In genomic region chr10:70193391-70193844, GRCh38 we compare ENCODE assay signal across 16 cellular contexts. TPM values are rescaled to one million over a fixed set of nuclear protein-coding genes. Genes with fewer than 3 reads are reported as not detected.
DNase-seq lines count a peak whose midpoint lies in the region; ATAC-seq and TF ChIP-seq lines count a peak whose summit lies in the region.
"Had no signal": no experiment of that assay in that cellular context is flagged by ENCODE, and none has a peak within 500 bp of the region (broad histone marks: within the 10 kb centered on the region; RNA-seq: fewer than 3 reads in every experiment).

No MANE protein-coding gene starts in this region.

- H3K9ac ChIP-seq in neuronal stem cell (ENCODE audit: low read depth, low read length, poor library complexity) = no peak overlapping the region

- no peak overlapping the region for H3K23ac ChIP-seq in neuronal stem cell (ENCODE audit: low read depth, low read length, poor library complexity)

- H4K91ac ChIP-seq in neuronal stem cell (ENCODE audit: low read depth, low read length, poor library complexity) = no peak overlapping the region

- peak overlapping the region in 4 of 7 donors; percentile 2 to 60 (median 22) for H3K27ac Mint-ChIP-seq in CD14-positive monocyte
- H3K27ac Mint-ChIP-seq: activated CD4-positive, alpha-beta memory T cell treated with anti-CD3 and anti-CD28 coated beads, Interleukin-2, amount 10 ng/mL, durations not matched to agents 7 days and 5 days; natural killer cell treated with Interleukin-12 subunit alpha and Interleukin-12 subunit beta and Interleukin-15 and Interleukin-18, amount 100 ng/mL, for 72 hours had no signal

- H3K4me1 Mint-ChIP-seq in CD14-positive monocyte = peaks cover 57% of the 10 kb centered on the region

- no peak overlapping the region for H2BK12ac ChIP-seq in neuronal stem cell (ENCODE audit: low read length)

- H2AK5ac ChIP-seq in neuronal stem cell (ENCODE audit: low read depth, low read length) = no peak overlapping the region

- peaks cover 0 to 2% of the 10 kb centered on the region in 2 donors for H3K9me3 ChIP-seq in neuronal stem cell (replicated peaks in 1 of 2; ENCODE audit: control insufficient read depth in 2 of 2, insufficient read depth in 1 of 2, low read depth in 1 of 2, low read length in 2 of 2)

- POLR2A ChIA-PET in RWPE1 (lab: Yijun Ruan, JAX; ENCODE audit: low non-redundant PET) = no interaction called here

- H3K36me3 Mint-ChIP-seq in CD14-positive monocyte = peaks cover 3 to 10% of the 10 kb centered on the region in 2 donors

- H3K4me3 Mint-ChIP-seq in CD14-positive monocyte = no peak overlapping the region
- H3K4me3 Mint-ChIP-seq: activated CD4-positive, alpha-beta memory T cell treated with anti-CD3 and anti-CD28 coated beads, Interleukin-2, amount 10 ng/mL, durations not matched to agents 7 days and 5 days; natural killer cell treated with Interleukin-12 subunit alpha and Interleukin-12 subunit beta and Interleukin-15 and Interleukin-18, amount 100 ng/mL, for 72 hours had no signal

- WGBS in neuronal stem cell (ENCODE audit: extremely low coverage in 2 of 2, insufficient read length in 2 of 2, insufficient replicate concordance in 1 of 2), 2 donors = no CpG with 5 or more reads among the region's 7 CpGs

- no peak overlapping the region for H2BK5ac ChIP-seq in neuronal stem cell (ENCODE audit: low read length)

- no peak overlapping the region for H3K18ac ChIP-seq in neuronal stem cell (ENCODE audit: low read length)

- ATAC-seq in Right ventricle myocardium superior (ENCODE audit: poor library complexity) = peak; percentile 76
- no peak for ATAC-seq in HG02571 (IDR thresholded peaks at IDR 0.05; ENCODE audit: unreplicated experiment)
- ATAC-seq: natural killer cell treated with Interleukin-12 subunit alpha and Interleukin-12 subunit beta and Interleukin-15 and Interleukin-18, amount 100 ng/mL, for 72 hours had no signal

- H2BK15ac ChIP-seq in neuronal stem cell (ENCODE audit: low read length) = no peak overlapping the region

- peaks cover 2 to 7% of the 10 kb centered on the region in 2 donors for H3K36me3 ChIP-seq in neuronal stem cell (replicated peaks in 1 of 2; ENCODE audit: control insufficient read depth in 2 of 2, insufficient read depth in 2 of 2, low read length in 2 of 2)

- H3K14ac ChIP-seq in neuronal stem cell (ENCODE audit: low read length) = no peak overlapping the region

- no peak overlapping the region for H4K8ac ChIP-seq in neuronal stem cell (ENCODE audit: low read depth, low read length)

- H3K27ac ChIP-seq in RWPE1 = peak overlapping the region; percentile 87
- no peak overlapping the region for H3K27ac ChIP-seq in neuronal stem cell (replicated peaks; ENCODE audit: low read length)
- H3K27ac ChIP-seq in substantia nigra (ENCODE audit: low read depth, low read length, poor library complexity, severe bottlenecking) = no peak overlapping the region

- DNase-seq in CD14-positive monocyte (ENCODE audit: low spot score) = no peak
- DNase-seq in RWPE1 (ENCODE audit: low spot score) = no peak
- DNase-seq in Right ventricle myocardium superior = no peak
- DNase-seq in renal cortical epithelial cell (ENCODE audit: low read depth) = peak; percentile 78
- DNase-seq in hepatic stellate cell (ENCODE audit: low spot score) = no peak
- DNase-seq in neuronal stem cell (ENCODE audit: low spot score) = no peak
- no peak for DNase-seq in substantia nigra (lab: John Stamatoyannopoulos, UW)
- DNase-seq: activated CD4-positive, alpha-beta memory T cell treated with anti-CD3 and anti-CD28 coated beads, Interleukin-2, amount 10 ng/mL, durations not matched to agents 7 days and 5 days; DMS 273 treated with DMSO at 0.1 percent for 48 hours; effector CD4-positive, alpha-beta T cell; NCI-H2081 treated with DMSO at 0.1 percent for 48 hours; NCI-H69; SHP77 treated with DMSO at 0.1 percent for 48 hours; small intestine had no signal

- H3K4me1 ChIP-seq in neuronal stem cell (ENCODE audit: control insufficient read depth in 2 of 2, insufficient read depth in 1 of 2, low read depth in 1 of 2, low read length in 2 of 2) = peaks cover 0 to 2% of the 10 kb centered on the region in 2 donors

- no peak overlapping the region for H2BK120ac ChIP-seq in neuronal stem cell (ENCODE audit: low read depth, low read length)

- CTCF ChIA-PET in RWPE1 (lab: Yijun Ruan, JAX) = interaction anchor here (0.6 kb wide), 1 partner anchor 188 kb away, joined by 3 read pairs; no protein-coding TSS in a partner anchor

- no peaks in the 10 kb centered on the region for H3K79me1 ChIP-seq in neuronal stem cell (ENCODE audit: low read depth, low read length)

- peaks cover 0 to 6% (median 0%) of the 10 kb centered on the region in 3 donors for H3K27me3 Mint-ChIP-seq in CD14-positive monocyte (ENCODE audit: low read depth in 3 of 3)
- H3K27me3 Mint-ChIP-seq: activated CD4-positive, alpha-beta memory T cell treated with anti-CD3 and anti-CD28 coated beads, Interleukin-2, amount 10 ng/mL, durations not matched to agents 7 days and 5 days had no signal

- no peak for TF ChIP-seq CTCF in CD14-positive monocyte (IDR thresholded peaks at IDR 0.05)
- no peak for TF ChIP-seq CTCF in RWPE1 (conservative IDR thresholded peaks at IDR 0.05; ENCODE audit: low read depth)

- intact Hi-C loops in CD14-positive monocyte (cut with micrococcal nuclease) (no loop called here), Right ventricle myocardium superior (cut with DNase I) (no loop called here)

- H3K9me3 Mint-ChIP-seq in CD14-positive monocyte = peaks cover 0 to 3% (median 0%) of the 10 kb centered on the region in 7 donors
- H3K9me3 Mint-ChIP-seq: activated CD4-positive, alpha-beta memory T cell treated with anti-CD3 and anti-CD28 coated beads, Interleukin-2, amount 10 ng/mL, durations not matched to agents 7 days and 5 days; natural killer cell treated with Interleukin-12 subunit alpha and Interleukin-12 subunit beta and Interleukin-15 and Interleukin-18, amount 100 ng/mL, for 72 hours had no signal

- no peak overlapping the region for H3K4me3 ChIP-seq in neuronal stem cell (ENCODE audit: low read length in 2 of 2)

- H2AFZ ChIP-seq in neuronal stem cell (ENCODE audit: low read length) = no peak overlapping the region

- H3K4ac ChIP-seq in neuronal stem cell (ENCODE audit: low read length) = no peak overlapping the region

- no peak overlapping the region for H3K4me2 ChIP-seq in neuronal stem cell (ENCODE audit: insufficient read depth, low read length, poor library complexity, severe bottlenecking)

- H3K27me3 ChIP-seq in neuronal stem cell (ENCODE audit: control insufficient read depth in 3 of 3, insufficient read depth in 3 of 3, low read depth in 1 of 3, low read length in 3 of 3) = no peaks in the 10 kb centered on the region

RNA-seq across cellular contexts. Expression of gene SAR1A, which starts 23.1 kb away (rescaled TPM):
- polyA plus RNA-seq in CD14-positive monocyte = 10 to 100 TPM; 36.7 to 47.5 TPM
- 72.7 TPM for total RNA-seq in Right ventricle myocardium superior
- total RNA-seq in renal cortical epithelial cell = 158 and 257 TPM in 2 replicates
- 62.1 TPM for polyA plus RNA-seq in neuronal stem cell (2013, experiment 1 of 2)
- polyA plus RNA-seq in neuronal stem cell (2013, experiment 2 of 2) = 66.0 TPM

RNA-seq across cellular contexts. Expression of gene PPA1, which starts 39.8 kb away (rescaled TPM):
- 100 to 1,000 TPM; 112 to 125 TPM for polyA plus RNA-seq in CD14-positive monocyte
- total RNA-seq in Right ventricle myocardium superior (96.6 TPM), renal cortical epithelial cell (303 and 587 TPM in 2 replicates)
- polyA plus RNA-seq in neuronal stem cell (2013, experiment 1 of 2) = 169 TPM
- polyA plus RNA-seq in neuronal stem cell (2013, experiment 2 of 2) = 171 TPM

RNA-seq across cellular contexts. Expression of gene TYSND1, which starts 46.9 kb away (rescaled TPM):
- polyA plus RNA-seq in CD14-positive monocyte = 10 to 100 TPM in 1 of 2 donors, 1 to 10 TPM in 1; 8.6 to 11.2 TPM
- 5.9 TPM for total RNA-seq in Right ventricle myocardium superior
- total RNA-seq in renal cortical epithelial cell = 12.2 and 15.6 TPM in 2 replicates
- 9.2 TPM for polyA plus RNA-seq in neuronal stem cell (2013, experiment 1 of 2)
- polyA plus RNA-seq in neuronal stem cell (2013, experiment 2 of 2) = 8.7 TPM
